Comparison of ENCODE assay signal across 8 cellular contexts in genomic region chr2:71548589-71549485, GRCh38.
DNase-seq lines count a peak whose midpoint lies in the region; ATAC-seq and TF ChIP-seq lines count a peak whose summit lies in the region.

No MANE protein-coding gene starts in this region.

- peak; percentile 28 to 68 (median 43) for DNase-seq in CD8-positive, alpha-beta memory T cell
- DNase-seq in OCI-M1 (lab: John Stamatoyannopoulos, UW) (peak; percentile 57), fibroblast of the aortic adventitia (ENCODE audit: low read depth) (peak; percentile 55), neuronal stem cell (ENCODE audit: low spot score) (peak; percentile 52), suprapubic skin (ENCODE audit: low spot score in 2 of 2) (peak; percentile 85 to 90)
- peak; percentile 76 to 81 for DNase-seq in activated T-cell treated with anti-CD3 and anti-CD28 coated beads, Interleukin-2, amount 50 U/mL, for 48 hours

- no peak overlapping the region for H4K8ac ChIP-seq in neuronal stem cell (ENCODE audit: low read depth, low read length)

- no peaks in the 10 kb centered on the region for H3K9me3 ChIP-seq in CD8-positive, alpha-beta memory T cell (ENCODE audit: low read length)
- H3K9me3 ChIP-seq in neuronal stem cell (replicated peaks in 1 of 2; ENCODE audit: control insufficient read depth in 2 of 2, insufficient read depth in 1 of 2, low read depth in 1 of 2, low read length in 2 of 2) (peaks cover 0 to 2% of the 10 kb centered on the region in 2 donors), suprapubic skin (no peaks in the 10 kb centered on the region)

- H4K91ac ChIP-seq in neuronal stem cell (ENCODE audit: low read depth, low read length, poor library complexity) = no peak overlapping the region

- TF ChIP-seq CTCF in fibroblast of the aortic adventitia (IDR thresholded peaks at IDR 0.05; ENCODE audit: insufficient read depth, low read length) (peak; percentile 75), suprapubic skin (IDR thresholded peaks at IDR 0.05) (peak; percentile 75 to 84)

- H3K4me3 ChIP-seq in CD8-positive, alpha-beta memory T cell (ENCODE audit: low read length) = no peak overlapping the region
- H3K4me3 ChIP-seq in fibroblast of the aortic adventitia (ENCODE audit: low read depth, low read length) (no peak overlapping the region), neuronal stem cell (ENCODE audit: low read length in 2 of 2) (no peak overlapping the region), suprapubic skin (no peak overlapping the region)

- no peaks in the 10 kb centered on the region for H3K36me3 ChIP-seq in CD8-positive, alpha-beta memory T cell (ENCODE audit: insufficient read depth, low read length)
- no peaks in the 10 kb centered on the region for H3K36me3 ChIP-seq in neuronal stem cell (replicated peaks in 1 of 2; ENCODE audit: control insufficient read depth in 2 of 2, insufficient read depth in 2 of 2, low read length in 2 of 2)
- no peaks in the 10 kb centered on the region for H3K36me3 ChIP-seq in suprapubic skin

- no peak overlapping the region for H2AK5ac ChIP-seq in neuronal stem cell (ENCODE audit: low read depth, low read length)

- H3K9me3 Mint-ChIP-seq in CD8-positive, alpha-beta memory T cell = peaks cover 0 to 4% (median 0%) of the 10 kb centered on the region in 5 donors

- WGBS in neuronal stem cell (ENCODE audit: extremely low coverage in 2 of 2, insufficient read length in 2 of 2, insufficient replicate concordance in 1 of 2), 2 donors = no CpG with 5 or more reads among the region's 23 CpGs
- WGBS in suprapubic skin = 43% methylated on average over 23 of the region's 23 CpGs

- CTCF ChIA-PET in CD8-positive, alpha-beta memory T cell (lab: Charles Lee) = interaction anchor here (0.7 to 2.3 kb wide), 3 partner anchors 8 to 601 kb away, joined by 3 to 8 read pairs (median 3); no protein-coding TSS in a partner anchor

- ATAC-seq in HG02588 (IDR thresholded peaks at IDR 0.05; ENCODE audit: unreplicated experiment) (peak; percentile 48), GM21528 (IDR thresholded peaks at IDR 0.05; ENCODE audit: low FRiP score, unreplicated experiment) (no peak)

- H3K27me3 Mint-ChIP-seq in CD8-positive, alpha-beta memory T cell = peaks cover 14 to 21% of the 10 kb centered on the region in 2 donors

- peaks cover 2% of the 10 kb centered on the region for H3K79me1 ChIP-seq in neuronal stem cell (ENCODE audit: low read depth, low read length)

- no peak overlapping the region for H3K9ac ChIP-seq in neuronal stem cell (ENCODE audit: low read depth, low read length, poor library complexity)

- no peak for TF ChIP-seq EP300 in suprapubic skin (IDR thresholded peaks at IDR 0.05)

- no peak for TF ChIP-seq POLR2A in suprapubic skin (IDR thresholded peaks at IDR 0.05)

- no peak overlapping the region for H3K4me3 Mint-ChIP-seq in CD8-positive, alpha-beta memory T cell

- no peak overlapping the region for H2BK5ac ChIP-seq in neuronal stem cell (ENCODE audit: low read length)

- H3K18ac ChIP-seq in neuronal stem cell (ENCODE audit: low read length) = no peak overlapping the region

- H2BK120ac ChIP-seq in neuronal stem cell (ENCODE audit: low read depth, low read length) = no peak overlapping the region

- no peak overlapping the region for H2BK15ac ChIP-seq in neuronal stem cell (ENCODE audit: low read length)

- no peak overlapping the region for H3K4me2 ChIP-seq in neuronal stem cell (ENCODE audit: insufficient read depth, low read length, poor library complexity, severe bottlenecking)

- peaks cover 12 to 17% (median 17%) of the 10 kb centered on the region in 3 donors for H3K4me1 Mint-ChIP-seq in CD8-positive, alpha-beta memory T cell

- H2AFZ ChIP-seq in neuronal stem cell (ENCODE audit: low read length) = no peak overlapping the region

- peak overlapping the region; percentile 18 for H2BK12ac ChIP-seq in neuronal stem cell (ENCODE audit: low read length)

- H3K14ac ChIP-seq in neuronal stem cell (ENCODE audit: low read length) = no peak overlapping the region

- no peaks in the 10 kb centered on the region for H3K27me3 ChIP-seq in CD8-positive, alpha-beta memory T cell (ENCODE audit: insufficient read depth, low read length, poor library complexity, severe bottlenecking)
- H3K27me3 ChIP-seq in neuronal stem cell (ENCODE audit: control insufficient read depth in 3 of 3, insufficient read depth in 3 of 3, low read depth in 1 of 3, low read length in 3 of 3) = peaks cover 0 to 6% (median 0%) of the 10 kb centered on the region in 3 experiments
- H3K27me3 ChIP-seq in suprapubic skin = peaks cover 16% of the 10 kb centered on the region

- POLR2A ChIA-PET in CD8-positive, alpha-beta memory T cell (lab: Charles Lee) = no interaction called here

- no peak overlapping the region for H3K4ac ChIP-seq in neuronal stem cell (ENCODE audit: low read length)

- H3K23ac ChIP-seq in neuronal stem cell (ENCODE audit: low read depth, low read length, poor library complexity) = no peak overlapping the region

- no peak overlapping the region for H3K27ac ChIP-seq in CD8-positive, alpha-beta memory T cell (ENCODE audit: low read depth, low read length)
- H3K27ac ChIP-seq in neuronal stem cell (replicated peaks; ENCODE audit: low read length) (no peak overlapping the region), suprapubic skin (no peak overlapping the region)

- H3K27ac Mint-ChIP-seq in CD8-positive, alpha-beta memory T cell = peak overlapping the region in 1 of 8 donors; percentile 63

- H3K36me3 Mint-ChIP-seq in CD8-positive, alpha-beta memory T cell = peaks cover 0 to 2% (median 0%) of the 10 kb centered on the region in 3 donors

- peaks cover 5% of the 10 kb centered on the region for H3K4me1 ChIP-seq in CD8-positive, alpha-beta memory T cell (ENCODE audit: insufficient read depth, low read length)
- H3K4me1 ChIP-seq in neuronal stem cell (ENCODE audit: control insufficient read depth in 2 of 2, insufficient read depth in 1 of 2, low read depth in 1 of 2, low read length in 2 of 2) (no peaks in the 10 kb centered on the region), suprapubic skin (peaks cover 12% of the 10 kb centered on the region)
